In the genomic region with DNA sequence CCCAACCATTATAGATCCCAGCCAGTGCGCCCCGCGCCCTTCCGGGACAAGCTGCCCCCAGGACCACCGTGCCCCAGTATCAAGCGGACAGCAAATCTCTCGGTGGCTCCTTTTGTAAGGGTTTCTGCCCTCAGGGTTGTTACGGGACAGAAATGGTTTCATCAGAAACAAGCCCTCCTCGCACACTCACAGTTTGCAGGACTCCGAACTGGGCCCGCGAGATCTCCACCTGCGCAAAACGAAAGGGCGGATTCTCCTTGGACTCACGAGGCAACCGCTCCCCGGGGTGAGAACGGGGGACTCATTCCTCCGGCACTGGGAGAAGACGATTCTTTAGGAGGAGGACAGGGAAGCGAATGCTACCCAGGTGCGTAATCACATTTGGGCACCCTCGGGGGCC, we compare ENCODE assay signal across 9 cellular contexts. TPM values are rescaled to one million over a fixed set of nuclear protein-coding genes. Genes with fewer than 3 reads are reported as not detected.
A peak's percentile ranks its signal among the peaks of the same experiment; 100 is the strongest.
DNase-seq lines count a peak whose midpoint lies in the region; ATAC-seq, FAIRE-seq and TF ChIP-seq lines count a peak whose summit lies in the region.
"Had no signal": no experiment of that assay in that cellular context is flagged by ENCODE, and none has a peak within 500 bp of the region (broad histone marks: within the 10 kb centered on the region; RNA-seq: fewer than 3 reads in every experiment).

No MANE protein-coding gene starts in this region.

- peaks cover 16% of the 10 kb centered on the region for H3K27me3 Mint-ChIP-seq in activated CD8-positive, alpha-beta memory T cell treated with anti-CD3 and anti-CD28 coated beads, Interleukin-2, amount 10 ng/mL, durations not matched to agents 7 days and 5 days

- POLR2A ChIA-PET in GM12878 (lab: Charles Lee) = no interaction called here

- SMC1A ChIA-PET in GM12878 (lab: Charles Lee; ENCODE audit: uncharacterized antibody, unreplicated experiment) = interaction anchor here (2.0 kb wide), 1 partner anchor 18 kb away, joined by 7 read pairs; no protein-coding TSS in a partner anchor

- 70% methylated on average over 24 of the region's 24 CpGs for WGBS in GM12878 (ENCODE audit: insufficient coverage, insufficient replicate concordance, low lambda C conversion rate, missing lambda C conversion rate)
- WGBS in thyroid gland, 2 donors = 53 to 58% methylated on average over 9 to 20 of the region's 24 CpGs

- H4K20me1 ChIP-seq in GM12878 (ENCODE audit: control insufficient read depth, insufficient read depth) = no peaks in the 10 kb centered on the region; the same call in 1 of the 2 replicates

- peaks cover 14% of the 10 kb centered on the region for H3K36me3 Mint-ChIP-seq in activated CD8-positive, alpha-beta memory T cell treated with anti-CD3 and anti-CD28 coated beads, Interleukin-2, amount 10 ng/mL, durations not matched to agents 7 days and 5 days

- FAIRE-seq in GM12878 (lab: Jason Lieb, UNC) = no peak

- no peak overlapping the region; the same call in 1 of the 2 replicates for H2AFZ ChIP-seq in GM12878 (ENCODE audit: control insufficient read depth, low read depth, low read length)

- no peak for DNase-seq in activated CD8-positive, alpha-beta memory T cell treated with anti-CD3 and anti-CD28 coated beads, Interleukin-2, amount 10 ng/mL, durations not matched to agents 7 days and 5 days
- DNase-seq in activated CD8-positive, alpha-beta memory T cell treated with anti-CD3 and anti-CD28 coated beads, Interleukin-2, amount 50 U/mL, for 48 hours = no peak
- DNase-seq in GM12878 (ENCODE audit: low read depth, low spot score) (no peak), lower lobe of right lung (no peak), tibial artery (no peak), HUDEP-2 (lab: John Stamatoyannopoulos, UW; ENCODE audit: unreplicated experiment in 76 of 76) (no peak), NCI-H510A (lab: John Stamatoyannopoulos, UW) (no peak), thyroid gland (no peak)
- DNase-seq: NCI-H1092 treated with DMSO at 0.1 percent for 48 hours had no signal

- H3K79me2 ChIP-seq in GM12878 (ENCODE audit: control insufficient read depth, insufficient read depth, low read length) = peaks cover 54% of the 10 kb centered on the region

- no peak for TF ChIP-seq CTCF in GM12878 (IDR thresholded peaks at IDR 0.05 in 2 of 3, conservative IDR thresholded peaks at IDR 0.05 in 1 of 3; ENCODE audit: control insufficient read depth in 2 of 3, extremely low read depth in 1 of 3, insufficient read depth in 1 of 3, low read depth in 3 of 3, low read length in 3 of 3)
- no peak for TF ChIP-seq CTCF in lower lobe of right lung (IDR thresholded peaks at IDR 0.05)
- no peak for TF ChIP-seq CTCF in tibial artery (IDR thresholded peaks at IDR 0.05)
- no peak for TF ChIP-seq CTCF in thyroid gland (IDR thresholded peaks at IDR 0.05)

- no peaks in the 10 kb centered on the region for H3K9me3 Mint-ChIP-seq in activated CD8-positive, alpha-beta memory T cell treated with anti-CD3 and anti-CD28 coated beads, Interleukin-2, amount 10 ng/mL, durations not matched to agents 7 days and 5 days (ENCODE audit: low read depth)

- in situ Hi-C loops in GM12878 (cut with MboI) = no loop called here

- peak overlapping the region; percentile 54 for H3K4me3 Mint-ChIP-seq in activated CD8-positive, alpha-beta memory T cell treated with anti-CD3 and anti-CD28 coated beads, Interleukin-2, amount 10 ng/mL, durations not matched to agents 7 days and 5 days

- RAD21 ChIA-PET in GM12878 (lab: Charles Lee; ENCODE audit: unreplicated experiment) = interaction anchor here (0.7 to 1.0 kb wide), 2 partner anchors 42 to 62 kb away, joined by 3 read pairs; no protein-coding TSS in a partner anchor

- TF ChIP-seq RAD21 in GM12878 (IDR thresholded peaks at IDR 0.05; ENCODE audit: insufficient read depth, low read depth, low read length) = no peak

- no TSS peak for BruUV-seq in GM12878 (replicated peaks; lab: Mats Ljungman, UMichigan)

- H3K27ac ChIP-seq in GM12878 (ENCODE audit: control insufficient read depth, insufficient read depth) (no peak overlapping the region), lower lobe of right lung (no peak overlapping the region), tibial artery (peak overlapping the region; percentile 72 to 77), thyroid gland (no peak overlapping the region)

- H3K36me3 ChIP-seq in GM12878 (ENCODE audit: control insufficient read depth in 2 of 2, insufficient read depth in 2 of 2, low read length in 1 of 2) (0 out of 4 replicates have a peak, but pooled peaks cover 0 to under 1% of the 10 kb centered on the region in 2 experiments), lower lobe of right lung (no peaks in the 10 kb centered on the region), tibial artery (peaks cover 0 to 8% (median 0%) of the 10 kb centered on the region in 3 donors), thyroid gland (no peaks in the 10 kb centered on the region)

- no peaks in the 10 kb centered on the region for H3K27me3 ChIP-seq in GM12878 (replicated peaks in 1 of 2; ENCODE audit: control insufficient read depth in 2 of 2, insufficient read depth in 2 of 2, low read length in 1 of 2)
- peaks cover 16% of the 10 kb centered on the region for H3K27me3 ChIP-seq in lower lobe of right lung (ENCODE audit: low read depth)
- no peaks in the 10 kb centered on the region for H3K27me3 ChIP-seq in tibial artery
- H3K27me3 ChIP-seq in thyroid gland = no peaks in the 10 kb centered on the region

- ATAC-seq in activated CD8-positive, alpha-beta memory T cell treated with anti-CD3 and anti-CD28 coated beads, Interleukin-2, amount 10 ng/mL, durations not matched to agents 7 days and 5 days = no peak
- ATAC-seq in GM12878 = no peak
- no peak for ATAC-seq in lower lobe of right lung

- TF ChIP-seq EP300 in GM12878 (IDR thresholded peaks at IDR 0.05; ENCODE audit: borderline replicate concordance in 1 of 2, control insufficient read depth in 1 of 2, low read depth in 2 of 2, low read length in 2 of 2) = no peak

- TF ChIP-seq POLR2A in GM12878 (IDR thresholded peaks at IDR 0.05; ENCODE audit: low read depth, low read length) = no peak
- no peak for TF ChIP-seq POLR2A in thyroid gland (IDR thresholded peaks at IDR 0.05)

- H3K4me3 ChIP-seq in GM12878 (peak overlapping the region; percentile 90), lower lobe of right lung (peak overlapping the region; percentile 83), tibial artery (peak overlapping the region; percentile 75 to 85), thyroid gland (replicated peaks in 1 of 3) (peak overlapping the region in 1 of 3 donors; percentile 74)

- H3K4me1 Mint-ChIP-seq in activated CD8-positive, alpha-beta memory T cell treated with anti-CD3 and anti-CD28 coated beads, Interleukin-2, amount 10 ng/mL, durations not matched to agents 7 days and 5 days = peaks cover 34% of the 10 kb centered on the region

- CTCF ChIA-PET in activated CD8-positive, alpha-beta memory T cell treated with anti-CD3 and anti-CD28 coated beads, Interleukin-2, amount 10 ng/mL, durations not matched to agents 7 days and 5 days (lab: Charles Lee) = interaction anchor here (0.8 to 1.7 kb wide), 2 partner anchors 51 to 73 kb away, joined by 3 to 6 read pairs; no protein-coding TSS in a partner anchor
- CTCF ChIA-PET in GM12878 (lab: Yijun Ruan, JAX) = interaction anchor here (1.8 kb wide), 1 partner anchor 66 kb away, joined by 5 read pairs; no protein-coding TSS in a partner anchor

- H3K4me2 ChIP-seq in GM12878 (ENCODE audit: control insufficient read depth, insufficient read depth) = peak overlapping the region; percentile 44

- H3K9me3 ChIP-seq in GM12878 (replicated peaks; ENCODE audit: control insufficient read depth, insufficient read depth, low read length) (no peaks in the 10 kb centered on the region), lower lobe of right lung (no peaks in the 10 kb centered on the region), tibial artery (no peaks in the 10 kb centered on the region), thyroid gland (no peaks in the 10 kb centered on the region)

- intact Hi-C loops in GM12878 (cut with micrococcal nuclease; ENCODE audit: unreplicated experiment) = loop anchor here (5.0 kb wide), 1 partner anchor 56 kb away; a partner anchor contains a TSS
- intact Hi-C loops in lower lobe of right lung (cut with DNase I) = no loop called here
- intact Hi-C loops in tibial artery (cut with DNase I; ENCODE audit: low total_unique reads) = no loop called here
- intact Hi-C loops in thyroid gland (cut with DNase I) = no loop called here

- peak overlapping the region; percentile 20; the same call in 1 of the 2 replicates for H3K9ac ChIP-seq in GM12878 (ENCODE audit: control insufficient read depth, insufficient read depth, low read length)

- no peak overlapping the region for H3K27ac Mint-ChIP-seq in activated CD8-positive, alpha-beta memory T cell treated with anti-CD3 and anti-CD28 coated beads, Interleukin-2, amount 10 ng/mL, durations not matched to agents 7 days and 5 days

- peaks cover 21% of the 10 kb centered on the region for H3K4me1 ChIP-seq in GM12878 (ENCODE audit: control insufficient read depth, insufficient read depth, low read length)
- H3K4me1 ChIP-seq in lower lobe of right lung = peaks cover 42% of the 10 kb centered on the region
- H3K4me1 ChIP-seq in tibial artery = peaks cover 0 to 40% (median 19%) of the 10 kb centered on the region in 4 donors
- peaks cover 14 to 29% of the 10 kb centered on the region in 2 donors for H3K4me1 ChIP-seq in thyroid gland

RNA-seq across cellular contexts. Expression of a gene that starts 51.1 kb away (rescaled TPM):
- total RNA-seq in activated CD8-positive, alpha-beta memory T cell treated with anti-CD3 and anti-CD28 coated beads, Interleukin-2, amount 10 ng/mL, durations not matched to agents 7 days and 5 days = 10 to 100 TPM; 13.2 to 13.5 TPM
- total RNA-seq in GM12878 (2013; cell fraction: nucleolus; rRNA removed) = 14.4 and 15.0 TPM in 2 replicates
- total RNA-seq in GM12878 (2014; rRNA removed) = 9.7 and 10.4 TPM in 2 replicates
- total RNA-seq in GM12878 (2014; rRNA removed; fragmentation: Illumina TruSeq; extraction: Trizol) = 8.1 and 9.4 TPM in 2 replicates
- total RNA-seq in GM12878 (2021) = 20.7 TPM in 2 replicates
- 4.9 TPM for polyA plus RNA-seq in GM12878 (2011; ENCODE audit: low read depth)
- 3.9 and 4.9 TPM in 2 replicates for polyA plus RNA-seq in GM12878 (2011; rRNA removed)
- polyA plus RNA-seq in GM12878 (2011; cell fraction: cytosol; rRNA removed) = 6.3 and 6.4 TPM in 2 replicates
- 7.7 and 10.0 TPM in 2 replicates for polyA plus RNA-seq in GM12878 (2011; cell fraction: nucleus; rRNA removed)
- polyA plus RNA-seq in GM12878 (2012) = 7.3 and 7.7 TPM in 2 replicates
- polyA plus RNA-seq in GM12878 (2014; fragmentation: Illumina TruSeq; extraction: Trizol) = 9.9 and 10.1 TPM in 2 replicates
- polyA plus RNA-seq in GM12878 (2014; fragmentation: Nextera tagmentation; extraction: Ambion mirVana) = 1 to 10 TPM; 1.2 to 1.4 TPM
- 12.1 and 13.1 TPM in 2 replicates for polyA plus RNA-seq in GM12878 (2014; rRNA removed)
- 1 to 10 TPM; 5.9 to 6.0 TPM for polyA plus RNA-seq in GM12878 (2016; fragmentation: Nextera tagmentation; extraction: Ambion mirVana)
- 4.8 and 10.9 TPM in 2 replicates for polyA minus RNA-seq in GM12878 (2011; rRNA and poly(A)+ RNA removed)
- 5.1 and 5.9 TPM in 2 replicates for polyA minus RNA-seq in GM12878 (2011; cell fraction: cytosol; rRNA and poly(A)+ RNA removed)
- 2.2 and 3.4 TPM in 2 replicates for polyA minus RNA-seq in GM12878 (2011; cell fraction: nucleus; rRNA and poly(A)+ RNA removed)
- 40.7 TPM for total RNA-seq in lower lobe of right lung
- 10 to 100 TPM; 36.3 to 64.2 (median 43.6) TPM for total RNA-seq in thyroid gland

RNA-seq across cellular contexts. Expression of a gene that starts 54.5 kb away (rescaled TPM):
- 1 to 10 TPM; 3.6 to 4.5 TPM for total RNA-seq in activated CD8-positive, alpha-beta memory T cell treated with anti-CD3 and anti-CD28 coated beads, Interleukin-2, amount 10 ng/mL, durations not matched to agents 7 days and 5 days
- 22.6 and 27.6 TPM in 2 replicates for total RNA-seq in GM12878 (2013; cell fraction: nucleolus; rRNA removed)
- total RNA-seq in GM12878 (2014; rRNA removed) (4.7 and 15.9 TPM in 2 replicates), GM12878 (2014; rRNA removed; fragmentation: Illumina TruSeq; extraction: Trizol) (2.8 and 5.0 TPM in 2 replicates), GM12878 (2021) (10.1 and 12.2 TPM in 2 replicates), lower lobe of right lung (14.2 TPM), thyroid gland (10 to 100 TPM in 1 of 4 donors, 1 to 10 TPM in 3; 5.6 to 10.4 (median 7.3) TPM)
- polyA plus RNA-seq in GM12878 (2011; ENCODE audit: low read depth) = 1.5 TPM
- polyA plus RNA-seq in GM12878 (2011; rRNA removed) (1.3 and 3.7 TPM in 2 replicates), GM12878 (2014; fragmentation: Illumina TruSeq; extraction: Trizol) (2.5 and 2.8 TPM in 2 replicates), GM12878 (2014; fragmentation: Nextera tagmentation; extraction: Ambion mirVana) (1 to 10 TPM in 1 of 2 experiments, under 1 TPM in 1; 0.66 to 1.1 TPM), GM12878 (2014; rRNA removed) (2.6 and 3.2 TPM in 2 replicates), GM12878 (2016; fragmentation: Nextera tagmentation; extraction: Ambion mirVana) (1 to 10 TPM in 1 of 2 experiments, under 1 TPM in 1; 0.86 to 2.9 TPM)
- polyA plus RNA-seq in GM12878 (2011; cell fraction: cytosol; rRNA removed) = 1.8 and 2.0 TPM in 2 replicates
- polyA plus RNA-seq in GM12878 (2011; cell fraction: nucleus; rRNA removed) = 1.9 and 2.3 TPM in 2 replicates
- polyA plus RNA-seq in GM12878 (2012) = 11.4 and 13.6 TPM in 2 replicates
- 2.6 and 8.1 TPM in 2 replicates for polyA minus RNA-seq in GM12878 (2011; rRNA and poly(A)+ RNA removed)
- 1.2 and 1.8 TPM in 2 replicates for polyA minus RNA-seq in GM12878 (2011; cell fraction: cytosol; rRNA and poly(A)+ RNA removed)
- polyA minus RNA-seq in GM12878 (2011; cell fraction: nucleus; rRNA and poly(A)+ RNA removed) = 0.85 and 3.2 TPM in 2 replicates

Comparison
In these comparisons a context has a peak if more than half of its experiments do, and no peak if none do; other contexts are left out.
1. H3K27ac ChIP-seq: peak in tibial artery (2 of 2); none in GM12878 (single experiment), lower lobe of right lung (single experiment) and thyroid gland (0 of 3).